ENCODE assay signal across 10 cellular contexts in genomic region chr16:20483989-20484388, GRCh38. TPM values are rescaled to one million over a fixed set of nuclear protein-coding genes. Genes with fewer than 3 reads are reported as not detected.
"Had no signal": no experiment of that assay in that cellular context is flagged by ENCODE, and none has a peak within 500 bp of the region (broad histone marks: within the 10 kb centered on the region; RNA-seq: fewer than 3 reads in every experiment).

No MANE protein-coding gene starts in this region.

RNA-seq across cellular contexts. Expression of gene ACSM2A, which starts 32.7 kb away (rescaled TPM):
- total RNA-seq: stomach, suprapubic skin, temporal lobe, thoracic aorta, tibial nerve, transverse colon, ureter, urinary bladder, uterus, vagina had no signal
